2 cellular contexts compared by ENCODE assay signal in the genomic region with DNA sequence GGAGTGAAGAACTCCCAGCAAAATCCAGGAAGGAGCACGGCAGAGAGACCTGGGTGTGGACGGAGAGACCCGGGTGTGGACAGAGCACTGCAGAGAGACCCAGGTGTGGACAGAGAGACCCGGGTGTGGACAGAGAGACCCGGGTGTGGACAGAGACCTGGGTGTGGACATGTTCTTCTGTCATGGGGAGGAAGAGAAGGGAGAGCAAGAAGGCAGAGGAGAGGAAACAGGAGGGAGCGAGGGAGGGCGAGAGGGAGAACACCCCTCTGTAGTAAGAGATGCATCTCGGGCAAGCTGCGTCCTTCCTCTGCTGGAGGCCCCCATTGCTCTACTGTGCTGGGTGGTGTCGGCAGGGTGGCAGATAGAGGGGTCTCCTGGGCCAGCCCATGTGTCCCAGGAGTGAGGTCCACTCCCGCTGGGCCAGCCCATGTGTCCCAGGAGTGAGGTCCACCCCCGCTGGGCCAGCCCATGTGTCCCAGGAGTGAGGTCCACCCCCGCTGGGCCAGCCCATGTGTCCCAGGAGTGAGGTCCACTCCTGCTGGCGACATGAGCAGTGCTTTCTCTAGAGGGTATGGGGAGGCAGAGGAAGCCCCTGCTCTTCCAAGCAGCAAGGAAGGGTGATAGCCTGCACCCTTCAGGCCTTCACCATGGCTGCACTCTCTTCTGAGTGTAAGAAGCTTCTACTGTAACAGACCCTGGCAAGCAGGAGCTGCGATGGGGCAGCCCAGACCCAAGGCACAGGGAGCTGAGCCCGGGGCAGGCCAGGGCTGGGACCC.
TF ChIP-seq lines count a peak whose summit lies in the region.

No MANE protein-coding gene starts in this region.

TF ChIP-seq in SK-N-SH treated with all-trans-retinoic acid at 6 μM for 48 hours, 23 proteins besides CTCF, POLR2A, EP300 and RAD21 (continued from another document):
- TF ChIP-seq, protein P1, sequence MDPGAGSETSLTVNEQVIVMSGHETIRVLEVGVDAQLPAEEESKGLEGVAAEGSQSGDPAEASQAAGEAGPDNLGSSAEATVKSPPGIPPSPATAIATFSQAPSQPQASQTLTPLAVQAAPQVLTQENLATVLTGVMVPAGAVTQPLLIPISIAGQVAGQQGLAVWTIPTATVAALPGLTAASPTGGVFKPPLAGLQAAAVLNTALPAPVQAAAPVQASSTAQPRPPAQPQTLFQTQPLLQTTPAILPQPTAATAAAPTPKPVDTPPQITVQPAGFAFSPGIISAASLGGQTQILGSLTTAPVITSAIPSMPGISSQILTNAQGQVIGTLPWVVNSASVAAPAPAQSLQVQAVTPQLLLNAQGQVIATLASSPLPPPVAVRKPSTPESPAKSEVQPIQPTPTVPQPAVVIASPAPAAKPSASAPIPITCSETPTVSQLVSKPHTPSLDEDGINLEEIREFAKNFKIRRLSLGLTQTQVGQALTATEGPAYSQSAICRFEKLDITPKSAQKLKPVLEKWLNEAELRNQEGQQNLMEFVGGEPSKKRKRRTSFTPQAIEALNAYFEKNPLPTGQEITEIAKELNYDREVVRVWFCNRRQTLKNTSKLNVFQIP (CRISPR knock-in tag; IDR thresholded peaks at IDR 0.05; ENCODE audit: borderline replicate concordance, low read depth) = no peak
- TF ChIP-seq ZFP30 (CRISPR knock-in tag; IDR thresholded peaks at IDR 0.05) (no peak), CSDC2 (CRISPR knock-in tag; IDR thresholded peaks at IDR 0.05) (no peak), ESRRG (CRISPR knock-in tag; IDR thresholded peaks at IDR 0.05) (no peak), ZNF565 (CRISPR knock-in tag; conservative IDR thresholded peaks at IDR 0.05; ENCODE audit: low read depth) (no peak), CREB5 (CRISPR knock-in tag; IDR thresholded peaks at IDR 0.05; ENCODE audit: low read depth) (no peak), ZC3H10 (CRISPR knock-in tag; IDR thresholded peaks at IDR 0.05) (no peak), ZNF70 (CRISPR knock-in tag; IDR thresholded peaks at IDR 0.05) (no peak)

TF ChIP-seq in SK-N-SH, 30 proteins besides CTCF, POLR2A, EP300 and RAD21 (continued from another document):
- TF ChIP-seq REST (IDR thresholded peaks at IDR 0.05; ENCODE audit: low read depth, low read length) (no peak), POLR2AphosphoS5 (IDR thresholded peaks at IDR 0.05; ENCODE audit: low read depth, low read length) (no peak)
